In genomic region chr22:27307545-27308279, GRCh38 we compare ENCODE assay signal across 19 cellular contexts.
"Had no signal": no experiment of that assay in that cellular context is flagged by ENCODE, and none has a peak within 500 bp of the region (broad histone marks: within the 10 kb centered on the region; RNA-seq: fewer than 3 reads in every experiment).

No MANE protein-coding gene starts in this region.

- ATAC-seq: psoas muscle; right lobe of liver; stimulated activated effector memory CD8-positive, alpha-beta T cell treated with anti-CD3 and anti-CD28 coated beads, Interleukin-12 subunit alpha, Interleukin-12 subunit beta, amount 100 ng/mL, for 72 hours had no signal

- H3K27me3 ChIP-seq: ascending aorta, right lobe of liver, upper lobe of left lung had no signal

- H3K27ac Mint-ChIP-seq: activated naive CD4-positive, alpha-beta T cell treated with anti-CD3 and anti-CD28 coated beads, Interleukin-2, amount 50 U/mL, for 24 hours; dendritic cell treated with granulocyte-macrophage colony-stimulating factor and Interleukin-4, amounts not matched to agents 40 ng/mL and 50 ng/mL, for 4 days; nephron progenitor cell; stimulated activated effector memory CD8-positive, alpha-beta T cell treated with anti-CD3 and anti-CD28 coated beads, Interleukin-12 subunit alpha, Interleukin-12 subunit beta, amount 100 ng/mL, for 72 hours; T-helper 1 cell treated with Interleukin-12 subunit alpha and Interleukin-12 subunit beta and Interleukin-4 antibody, amounts not matched to agents 30 μg/mL and 1 μg/mL, for 36 hours had no signal

- H3K4me1 Mint-ChIP-seq: activated naive CD4-positive, alpha-beta T cell treated with anti-CD3 and anti-CD28 coated beads, Interleukin-2, amount 50 U/mL, for 24 hours; nephron progenitor cell; stimulated activated effector memory CD8-positive, alpha-beta T cell treated with anti-CD3 and anti-CD28 coated beads, Interleukin-12 subunit alpha, Interleukin-12 subunit beta, amount 100 ng/mL, for 72 hours had no signal

- H3K4me3 Mint-ChIP-seq: activated naive CD4-positive, alpha-beta T cell treated with anti-CD3 and anti-CD28 coated beads, Interleukin-2, amount 50 U/mL, for 24 hours; dendritic cell treated with granulocyte-macrophage colony-stimulating factor and Interleukin-4, amounts not matched to agents 40 ng/mL and 50 ng/mL, for 4 days; nephron progenitor cell; stimulated activated effector memory CD8-positive, alpha-beta T cell treated with anti-CD3 and anti-CD28 coated beads, Interleukin-12 subunit alpha, Interleukin-12 subunit beta, amount 100 ng/mL, for 72 hours; T-helper 1 cell treated with Interleukin-12 subunit alpha and Interleukin-12 subunit beta and Interleukin-4 antibody, amounts not matched to agents 30 μg/mL and 1 μg/mL, for 36 hours had no signal

- H3K4me1 ChIP-seq: psoas muscle, right lobe of liver, upper lobe of left lung had no signal

- H3K36me3 ChIP-seq: ascending aorta, esophagus squamous epithelium, right lobe of liver, thoracic aorta, upper lobe of left lung had no signal

- H3K36me3 Mint-ChIP-seq: activated naive CD4-positive, alpha-beta T cell treated with anti-CD3 and anti-CD28 coated beads, Interleukin-2, amount 50 U/mL, for 24 hours; stimulated activated effector memory CD8-positive, alpha-beta T cell treated with anti-CD3 and anti-CD28 coated beads, Interleukin-12 subunit alpha, Interleukin-12 subunit beta, amount 100 ng/mL, for 72 hours had no signal

- H3K9me3 Mint-ChIP-seq: activated naive CD4-positive, alpha-beta T cell treated with anti-CD3 and anti-CD28 coated beads, Interleukin-2, amount 50 U/mL, for 24 hours; dendritic cell treated with granulocyte-macrophage colony-stimulating factor and Interleukin-4, amounts not matched to agents 40 ng/mL and 50 ng/mL, for 4 days had no signal

- H3K9me3 ChIP-seq: ascending aorta, esophagus squamous epithelium, psoas muscle, right lobe of liver, thoracic aorta had no signal

- H3K27ac ChIP-seq: ascending aorta, esophagus squamous epithelium, psoas muscle, right lobe of liver, thoracic aorta, upper lobe of left lung had no signal

- H3K4me3 ChIP-seq: ascending aorta, esophagus squamous epithelium, lung, psoas muscle, right lobe of liver, thoracic aorta, upper lobe of left lung had no signal

- DNase-seq: activated CD4-positive, alpha-beta T cell treated with anti-CD3 and anti-CD28 coated beads for 1 hour; activated gamma-delta T cell; effector CD8-positive, alpha-beta T cell; esophagus squamous epithelium; hippocampal formation; left colon; midbrain; nephron progenitor cell; psoas muscle; right lobe of liver; stimulated activated CD4-positive, alpha-beta T cell treated with anti-CD3 and anti-CD28 coated beads, Interleukin-4, amount 100 ng/mL, for 24 hours; upper lobe of left lung had no signal
